27 cellular contexts compared by ENCODE assay signal in the genomic region with DNA sequence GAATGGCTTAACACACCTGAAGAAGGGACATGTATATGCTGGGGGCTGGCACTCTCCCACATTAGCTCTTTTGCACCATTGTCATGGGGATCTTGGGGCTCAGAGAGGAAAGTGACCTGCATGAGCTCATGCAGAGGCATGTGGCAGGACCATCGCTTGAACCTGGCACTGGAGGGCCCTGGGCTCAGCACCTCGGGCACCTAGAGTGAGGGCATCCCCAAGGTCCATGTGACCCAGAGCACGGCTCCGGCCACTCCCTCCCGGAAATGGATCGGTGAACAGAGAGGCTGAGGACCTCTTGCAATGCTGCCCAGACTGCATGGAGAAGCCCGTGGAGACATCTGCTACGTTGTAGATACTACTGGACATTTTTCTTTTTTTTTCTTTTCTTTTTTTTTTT.
"Had no signal": no experiment of that assay in that cellular context is flagged by ENCODE, and none has a peak within 500 bp of the region (broad histone marks: within the 10 kb centered on the region; RNA-seq: fewer than 3 reads in every experiment).

No MANE protein-coding gene starts in this region.

- H3K79me2 ChIP-seq: parathyroid adenoma had no signal

- H3K27ac Mint-ChIP-seq: naive B cell; naive thymus-derived CD8-positive, alpha-beta T cell; progenitor cell of endocrine pancreas; stimulated activated effector memory CD8-positive, alpha-beta T cell treated with anti-CD3 and anti-CD28 coated beads, Interleukin-12 subunit alpha, Interleukin-12 subunit beta, amount 100 ng/mL, for 72 hours; stimulated activated naive B cell treated with anti-CD40 and anti-IgM and Interleukin-4, amounts not matched to agents 10 μg/mL and 1 μg/mL and 100 μg/mL, for 72 hours; stimulated activated naive CD8-positive, alpha-beta T cell treated with anti-CD3 and anti-CD28 coated beads, Interleukin-15, Interleukin-2, amounts not matched to agents 100 ng/mL and 50 ng/mL, for 24 hours; type B pancreatic cell had no signal

- DNase-seq: naive B cell; naive thymus-derived CD8-positive, alpha-beta T cell; occipital lobe; ovary; psoas muscle; right cardiac atrium; right lobe of liver; sigmoid colon; small intestine; stimulated activated CD4-positive, alpha-beta T cell treated with anti-CD3 and anti-CD28 coated beads, Interleukin-15, amount 100 ng/mL, for 24 hours; stimulated activated CD4-positive, alpha-beta T cell treated with anti-CD3 and anti-CD28 coated beads, Interleukin-2, amount 100 ng/mL, for 24 hours; stimulated activated CD4-positive, alpha-beta T cell treated with anti-CD3 and anti-CD28 coated beads, Interleukin-2, amount 100 ng/mL, for 48 hours; stimulated activated CD4-positive, alpha-beta T cell treated with anti-CD3 and anti-CD28 coated beads, Interleukin-4, amount 100 ng/mL, for 24 hours; stimulated activated naive B cell treated with anti-CD40 and anti-IgM and Interleukin-4, amounts not matched to agents 10 μg/mL and 1 μg/mL and 100 μg/mL, for 72 hours; stimulated activated naive CD4-positive, alpha-beta T cell treated with Interleukin-2 at 50 U/mL for 16 hours; stomach; thyroid gland; upper lobe of right lung; uterus had no signal

- H3K9ac ChIP-seq: parathyroid adenoma had no signal

- ATAC-seq: naive thymus-derived CD8-positive, alpha-beta T cell; psoas muscle; right cardiac atrium; right lobe of liver; stimulated activated effector memory CD8-positive, alpha-beta T cell treated with anti-CD3 and anti-CD28 coated beads, Interleukin-12 subunit alpha, Interleukin-12 subunit beta, amount 100 ng/mL, for 72 hours; stimulated activated naive B cell treated with anti-CD40 and anti-IgM and Interleukin-4, amounts not matched to agents 10 μg/mL and 1 μg/mL and 100 μg/mL, for 72 hours; upper lobe of right lung had no signal

- H3K9me3 ChIP-seq: ovary, psoas muscle, right lobe of liver, sigmoid colon, stomach, thoracic aorta, thyroid gland, tibial nerve, upper lobe of right lung, uterus had no signal

- H2AFZ ChIP-seq: parathyroid adenoma had no signal

- H3K27me3 Mint-ChIP-seq: naive thymus-derived CD8-positive, alpha-beta T cell; progenitor cell of endocrine pancreas; stimulated activated naive CD8-positive, alpha-beta T cell treated with anti-CD3 and anti-CD28 coated beads, Interleukin-15, Interleukin-2, amounts not matched to agents 100 ng/mL and 50 ng/mL, for 24 hours had no signal

- H3K4me3 Mint-ChIP-seq: naive B cell; naive thymus-derived CD8-positive, alpha-beta T cell; nephron; stimulated activated effector memory CD8-positive, alpha-beta T cell treated with anti-CD3 and anti-CD28 coated beads, Interleukin-12 subunit alpha, Interleukin-12 subunit beta, amount 100 ng/mL, for 72 hours; stimulated activated naive B cell treated with anti-CD40 and anti-IgM and Interleukin-4, amounts not matched to agents 10 μg/mL and 1 μg/mL and 100 μg/mL, for 72 hours; stimulated activated naive CD8-positive, alpha-beta T cell treated with anti-CD3 and anti-CD28 coated beads, Interleukin-15, Interleukin-2, amounts not matched to agents 100 ng/mL and 50 ng/mL, for 24 hours; type B pancreatic cell had no signal

- H3K36me3 ChIP-seq: ovary, right lobe of liver, sigmoid colon, stomach, thoracic aorta, thyroid gland, tibial nerve, upper lobe of right lung, uterus had no signal

- H3K36me3 Mint-ChIP-seq: naive B cell; naive thymus-derived CD8-positive, alpha-beta T cell; stimulated activated effector memory CD8-positive, alpha-beta T cell treated with anti-CD3 and anti-CD28 coated beads, Interleukin-12 subunit alpha, Interleukin-12 subunit beta, amount 100 ng/mL, for 72 hours; stimulated activated naive B cell treated with anti-CD40 and anti-IgM and Interleukin-4, amounts not matched to agents 10 μg/mL and 1 μg/mL and 100 μg/mL, for 72 hours; type B pancreatic cell had no signal

- H3K9me3 Mint-ChIP-seq: naive B cell; naive thymus-derived CD8-positive, alpha-beta T cell; nephron; stimulated activated effector memory CD8-positive, alpha-beta T cell treated with anti-CD3 and anti-CD28 coated beads, Interleukin-12 subunit alpha, Interleukin-12 subunit beta, amount 100 ng/mL, for 72 hours; stimulated activated naive B cell treated with anti-CD40 and anti-IgM and Interleukin-4, amounts not matched to agents 10 μg/mL and 1 μg/mL and 100 μg/mL, for 72 hours; stimulated activated naive CD8-positive, alpha-beta T cell treated with anti-CD3 and anti-CD28 coated beads, Interleukin-15, Interleukin-2, amounts not matched to agents 100 ng/mL and 50 ng/mL, for 24 hours; type B pancreatic cell had no signal

- H3K4me1 ChIP-seq: parathyroid adenoma, psoas muscle, right lobe of liver, sigmoid colon, thyroid gland, upper lobe of right lung, uterus had no signal

- H3K4me3 ChIP-seq: ovary, psoas muscle, right lobe of liver, sigmoid colon, stomach, thoracic aorta, thyroid gland, tibial nerve, upper lobe of right lung, uterus had no signal

- H3K27me3 ChIP-seq: ovary, right lobe of liver, sigmoid colon, thyroid gland, upper lobe of right lung, uterus had no signal

- H3K4me1 Mint-ChIP-seq: naive B cell; stimulated activated effector memory CD8-positive, alpha-beta T cell treated with anti-CD3 and anti-CD28 coated beads, Interleukin-12 subunit alpha, Interleukin-12 subunit beta, amount 100 ng/mL, for 72 hours had no signal

- H3K27ac ChIP-seq: ovary, parathyroid adenoma, psoas muscle, right lobe of liver, sigmoid colon, stomach, thoracic aorta, thyroid gland, tibial nerve, upper lobe of right lung, uterus had no signal
